ENCODE assay signal across 24 cellular contexts in genomic region chr20:640674-641515, GRCh38. TPM values are rescaled to one million over a fixed set of nuclear protein-coding genes. Genes with fewer than 3 reads are reported as not detected.
DNase-seq lines count a peak whose midpoint lies in the region; ATAC-seq, FAIRE-seq and TF ChIP-seq lines count a peak whose summit lies in the region.
"Had no signal": no experiment of that assay in that cellular context is flagged by ENCODE, and none has a peak within 500 bp of the region (broad histone marks: within the 10 kb centered on the region; RNA-seq: fewer than 3 reads in every experiment).

No MANE protein-coding gene starts in this region.

- no peak for TF ChIP-seq RAD21 in K562 (CRISPR knock-in tag; conservative IDR thresholded peaks at IDR 0.05 in 1 of 2, IDR thresholded peaks at IDR 0.05 in 1 of 2)

- POLR2A ChIA-PET in K562 (lab: Yijun Ruan, JAX), result interaction anchor here (0.6 to 1.0 kb wide), 2 partner anchors 11 to 90 kb away, joined by 4 read pairs; no protein-coding TSS in a partner anchor

- H3K4me1 Mint-ChIP-seq in mesothelial cell of epicardium, result peaks cover 10% of the 10 kb centered on the region

- H3K79me2 ChIP-seq in K562 (ENCODE audit: control insufficient read depth, insufficient read depth, low read length), result no peaks in the 10 kb centered on the region

- TF ChIP-seq CTCF in K562 (IDR thresholded peaks at IDR 0.05 in 2 of 3, conservative IDR thresholded peaks at IDR 0.05 in 1 of 3; ENCODE audit: insufficient read depth in 2 of 3, low read depth in 1 of 3, low read length in 3 of 3) (no peak), mesothelial cell of epicardium (IDR thresholded peaks at IDR 0.05; ENCODE audit: unreplicated experiment) (no peak), upper lobe of right lung (IDR thresholded peaks at IDR 0.05) (no peak), stomach (IDR thresholded peaks at IDR 0.05) (no peak)

- TF ChIP-seq EP300 in K562 (IDR thresholded peaks at IDR 0.05; ENCODE audit: low read length) (no peak), stomach (IDR thresholded peaks at IDR 0.05) (no peak)

- no peak overlapping the region for H2AFZ ChIP-seq in K562 (ENCODE audit: low read depth, low read length)

- peak overlapping the region; percentile 62 for H3K4me3 Mint-ChIP-seq in mesothelial cell of epicardium
- H3K4me3 Mint-ChIP-seq: activated CD4-positive, alpha-beta memory T cell treated with anti-CD3 and anti-CD28 coated beads, Interleukin-2, amount 10 ng/mL, durations not matched to agents 7 days and 5 days had no signal

- no peak overlapping the region for H3K4me3 ChIP-seq in right cardiac atrium (ENCODE audit: low read length)
- H3K4me3 ChIP-seq in K562, result no peak overlapping the region
- no peak overlapping the region for H3K4me3 ChIP-seq in upper lobe of right lung
- H3K4me3 ChIP-seq in stomach, result no peak overlapping the region
- H3K4me3 ChIP-seq: lower lobe of right lung, testis had no signal

- CTCF ChIA-PET in K562 (lab: Yijun Ruan, JAX; ENCODE audit: low intra/inter-chr PET ratio), result no interaction called here

- H3K36me3 ChIP-seq in K562 (ENCODE audit: control insufficient read depth, insufficient read depth, low read length) (0 out of 3 replicates have a peak, but pooled peaks cover 3% of the 10 kb centered on the region), upper lobe of right lung (no peaks in the 10 kb centered on the region), stomach (no peaks in the 10 kb centered on the region)
- H3K36me3 ChIP-seq: lower lobe of right lung had no signal

- H4K20me1 ChIP-seq in K562 (replicated peaks; ENCODE audit: control insufficient read depth, insufficient read depth, low read length), result peaks cover 3% of the 10 kb centered on the region; the same call in 1 of the 2 replicates

- no peaks in the 10 kb centered on the region for H3K9me3 Mint-ChIP-seq in mesothelial cell of epicardium
- H3K9me3 Mint-ChIP-seq: activated CD4-positive, alpha-beta memory T cell treated with anti-CD3 and anti-CD28 coated beads, Interleukin-2, amount 10 ng/mL, durations not matched to agents 7 days and 5 days; stimulated activated memory B cell treated with anti-CD40 and anti-IgM and Interleukin-4, amounts not matched to agents 10 μg/mL and 1 μg/mL and 100 μg/mL, for 72 hours had no signal

- TF ChIP-seq POLR2A in K562 (conservative IDR thresholded peaks at IDR 0.05), result no peak
- TF ChIP-seq POLR2A in stomach (IDR thresholded peaks at IDR 0.05), result no peak

- no peak overlapping the region for H3K4me2 ChIP-seq in K562 (ENCODE audit: insufficient read depth, low read length)

- no peak for FAIRE-seq in K562 (lab: Jason Lieb, UNC)

- no peak for DNase-seq in right cardiac atrium
- no peak for DNase-seq in left ventricle myocardium superior
- DNase-seq in K562 (ENCODE audit: extremely low read depth in 1 of 4, low spot score in 3 of 4), result no peak
- DNase-seq in mesothelial cell of epicardium (ENCODE audit: low spot score in 2 of 2, unreplicated experiment in 2 of 2), result no peak
- peak; percentile 31 for DNase-seq in upper lobe of right lung
- DNase-seq in NCI-H1105 (lab: John Stamatoyannopoulos, UW), result no peak
- no peak for DNase-seq in stomach
- DNase-seq: activated CD4-positive, alpha-beta memory T cell treated with anti-CD3 and anti-CD28 coated beads, Interleukin-2, amount 10 ng/mL, durations not matched to agents 7 days and 5 days; activated CD4-positive, CD25-positive, alpha-beta regulatory T cell; activated effector memory CD4-positive, alpha-beta T cell treated with anti-CD3 and anti-CD28 coated beads, Interleukin-2, amount 50 U/mL, for 16 hours; cortex of kidney; lower lobe of right lung; NCI-H1105 treated with DMSO at 0.1 percent for 48 hours; NCI-H2081; retina; Right ventricle myocardium superior; stimulated activated CD4-positive, alpha-beta T cell treated with anti-CD3 and anti-CD28 coated beads, Interleukin-2, amount 100 ng/mL, for 48 hours; testis had no signal

- H3K36me3 Mint-ChIP-seq in mesothelial cell of epicardium, result no peaks in the 10 kb centered on the region
- H3K36me3 Mint-ChIP-seq: stimulated activated memory B cell treated with anti-CD40 and anti-IgM and Interleukin-4, amounts not matched to agents 10 μg/mL and 1 μg/mL and 100 μg/mL, for 72 hours had no signal

- H3K9me1 ChIP-seq in K562 (ENCODE audit: control insufficient read depth, insufficient read depth, low read length), result no peaks in the 10 kb centered on the region

- no TSS peak for BruUV-seq in K562 (replicated peaks; lab: Mats Ljungman, UMichigan)

- in situ Hi-C loops in K562 (cut with MboI), result no loop called here

- ATAC-seq in right cardiac atrium (no peak), left ventricle myocardium superior (no peak), K562 (no peak), upper lobe of right lung (no peak), HG03045 (IDR thresholded peaks at IDR 0.05; ENCODE audit: unreplicated experiment) (no peak)
- ATAC-seq: lower lobe of right lung had no signal

- H3K9me3 ChIP-seq in right cardiac atrium (ENCODE audit: control insufficient read depth, low read length) (no peaks in the 10 kb centered on the region), K562 (replicated peaks; ENCODE audit: control insufficient read depth, insufficient read depth, low read depth, low read length) (no peaks in the 10 kb centered on the region), upper lobe of right lung (no peaks in the 10 kb centered on the region), stomach (no peaks in the 10 kb centered on the region)
- H3K9me3 ChIP-seq: lower lobe of right lung, testis had no signal

- intact Hi-C loops in right cardiac atrium (cut with DNase I), result no loop called here
- intact Hi-C loops in left ventricle myocardium superior (cut with micrococcal nuclease), result loop anchor here (5.0 kb wide), 1 partner anchor 79 kb away; no protein-coding TSS in a partner anchor
- intact Hi-C loops in K562 (cut with micrococcal nuclease), result loop anchor here (10.0 kb wide), 1 partner anchor 286 kb away; no protein-coding TSS in a partner anchor
- intact Hi-C loops in upper lobe of right lung (cut with DNase I), result no loop called here
- intact Hi-C loops in stomach (cut with DNase I; ENCODE audit: low total_unique reads), result loop anchor here (10.0 kb wide), 1 partner anchor 76 kb away; no protein-coding TSS in a partner anchor

- H3K4me1 ChIP-seq in right cardiac atrium (ENCODE audit: control insufficient read depth, insufficient read depth, low read length) (no peaks in the 10 kb centered on the region), K562 (replicated peaks in 1 of 2; ENCODE audit: control insufficient read depth in 2 of 2, insufficient read depth in 2 of 2, low read length in 2 of 2) (peaks cover 18% of the 10 kb centered on the region in 2 experiments; a peak in 4 of 5 replicates), upper lobe of right lung (peaks cover 4% of the 10 kb centered on the region), stomach (peaks cover 4 to 16% (median 11%) of the 10 kb centered on the region in 4 donors)

- 45% methylated on average over 11 of the region's 11 CpGs for WGBS in right cardiac atrium
- WGBS in K562 (ENCODE audit: insufficient coverage, low coverage, missing lambda C conversion rate), result 13% methylated on average over 11 of the region's 11 CpGs
- WGBS in stomach, 5 donors, result 51 to 60% (median 52%) methylated on average over 9 to 11 of the region's 11 CpGs

- H3K9ac ChIP-seq in K562 (ENCODE audit: insufficient read depth in 1 of 2, low read depth in 2 of 2, low read length in 2 of 2), result no peak overlapping the region

- H3K27ac Mint-ChIP-seq in mesothelial cell of epicardium, result peak overlapping the region; percentile 85
- H3K27ac Mint-ChIP-seq: activated CD4-positive, alpha-beta memory T cell treated with anti-CD3 and anti-CD28 coated beads, Interleukin-2, amount 10 ng/mL, durations not matched to agents 7 days and 5 days; stimulated activated memory B cell treated with anti-CD40 and anti-IgM and Interleukin-4, amounts not matched to agents 10 μg/mL and 1 μg/mL and 100 μg/mL, for 72 hours had no signal

- H3K27me3 Mint-ChIP-seq in mesothelial cell of epicardium (ENCODE audit: low read depth), result no peaks in the 10 kb centered on the region

- H3K27ac ChIP-seq in right cardiac atrium (ENCODE audit: low read length) (peak overlapping the region; percentile 34), K562 (ENCODE audit: extremely low read depth, low read depth, low read length) (no peak overlapping the region), upper lobe of right lung (no peak overlapping the region), stomach (no peak overlapping the region)
- H3K27ac ChIP-seq: lower lobe of right lung, testis had no signal

- no peaks in the 10 kb centered on the region for H3K27me3 ChIP-seq in right cardiac atrium (ENCODE audit: control insufficient read depth, insufficient read depth)
- H3K27me3 ChIP-seq in K562 (ENCODE audit: control insufficient read depth in 2 of 2, insufficient read depth in 2 of 2, low read length in 2 of 2), result no peaks in the 10 kb centered on the region; a peak in 1 of 5 replicates
- H3K27me3 ChIP-seq in upper lobe of right lung, result no peaks in the 10 kb centered on the region
- H3K27me3 ChIP-seq in stomach, result peaks cover 0 to 30% (median 9%) of the 10 kb centered on the region in 3 donors
- H3K27me3 ChIP-seq: testis had no signal

RNA-seq across cellular contexts. Expression of gene SRXN1, which starts 12.1 kb away (rescaled TPM):
- 10 to 100 TPM; 41.0 to 50.2 (median 44.1) TPM for total RNA-seq in right cardiac atrium
- polyA plus RNA-seq in right cardiac atrium, result 23.9 TPM
- total RNA-seq in left ventricle myocardium superior, result 34.6 TPM
- total RNA-seq in K562 (2011; cell fraction: chromatin; rRNA removed; ENCODE audit: low replicate concordance), result 10.6 and 14.9 TPM in 2 replicates
- total RNA-seq in K562 (2011; cell fraction: nucleolus; rRNA removed), result 10.3 TPM in 2 replicates
- 13.3 and 13.4 TPM in 2 replicates for total RNA-seq in K562 (2011; cell fraction: nucleoplasm; rRNA removed)
- total RNA-seq in K562 (2014; rRNA removed), result 21.6 and 26.7 TPM in 2 replicates
- total RNA-seq in K562 (2014; rRNA removed; fragmentation: Illumina TruSeq; extraction: Trizol), result 29.1 TPM in 2 replicates
- 20.2 and 20.6 TPM in 2 replicates for total RNA-seq in K562 (2015; rRNA removed; fragmentation: Illumina TruSeq; extraction: Trizol)
- 23.2 and 27.9 TPM in 2 replicates for total RNA-seq in K562 (2021)
- polyA plus RNA-seq in K562 (2011; rRNA removed), result 35.4 and 36.4 TPM in 2 replicates
- polyA plus RNA-seq in K562 (2011; cell fraction: cytosol; rRNA removed), result 23.6 and 26.3 TPM in 2 replicates
- polyA plus RNA-seq in K562 (2011; cell fraction: nucleus; rRNA removed), result 10.0 and 12.8 TPM in 2 replicates
- polyA plus RNA-seq in K562 (2012), result 17.8 and 21.0 TPM in 2 replicates
- 33.9 and 34.1 TPM in 2 replicates for polyA plus RNA-seq in K562 (2014; fragmentation: Illumina TruSeq; extraction: Trizol)
- 1 to 10 TPM; 6.8 to 8.4 TPM for polyA plus RNA-seq in K562 (2014; fragmentation: Nextera tagmentation; extraction: Ambion mirVana)
- polyA plus RNA-seq in K562 (2014; rRNA removed), result 19.4 and 24.4 TPM in 2 replicates
- polyA minus RNA-seq in K562 (2011; rRNA and poly(A)+ RNA removed), result 29.0 and 30.3 TPM in 2 replicates
- 17.8 and 18.5 TPM in 2 replicates for polyA minus RNA-seq in K562 (2011; cell fraction: cytosol; rRNA and poly(A)+ RNA removed)
- 4.0 and 6.7 TPM in 2 replicates for polyA minus RNA-seq in K562 (2011; cell fraction: nucleus; rRNA and poly(A)+ RNA removed)
- total RNA-seq in mesothelial cell of epicardium, result 13.3 to 13.6 TPM (median 13.5 TPM) in 3 replicates
- 41.2 TPM for total RNA-seq in upper lobe of right lung
- 10 to 100 TPM in 4 of 5 donors, 1 to 10 TPM in 1; 6.4 to 40.1 (median 18.4) TPM for total RNA-seq in stomach
- 10 to 100 TPM; 17.2 to 35.1 (median 32.1) TPM for polyA plus RNA-seq in stomach

RNA-seq across cellular contexts. Expression of gene TCF15, which starts 30.8 kb away (rescaled TPM):
- 1 to 10 TPM; 4.0 to 9.3 (median 7.8) TPM for total RNA-seq in right cardiac atrium
- 7.4 TPM for polyA plus RNA-seq in right cardiac atrium
- 11.8 TPM for total RNA-seq in left ventricle myocardium superior
- total RNA-seq in K562 (2011; cell fraction: chromatin; rRNA removed; ENCODE audit: low replicate concordance), result 0.79 and 1.6 TPM in 2 replicates
- total RNA-seq in K562 (2011; cell fraction: nucleolus; rRNA removed), result 1.6 and 2.0 TPM in 2 replicates
- total RNA-seq in K562 (2011; cell fraction: nucleoplasm; rRNA removed), result 1.6 and 1.8 TPM in 2 replicates
- total RNA-seq in K562 (2014; rRNA removed), result 2.3 and 4.4 TPM in 2 replicates
- total RNA-seq in K562 (2014; rRNA removed; fragmentation: Illumina TruSeq; extraction: Trizol), result 0.96 and 1.2 TPM in 2 replicates
- 1.2 and 2.0 TPM in 2 replicates for total RNA-seq in K562 (2015; rRNA removed; fragmentation: Illumina TruSeq; extraction: Trizol)
- total RNA-seq in K562 (2021), result 3.8 and 5.0 TPM in 2 replicates
- 0.93 and 1.7 TPM in 2 replicates for polyA plus RNA-seq in K562 (2011; rRNA removed)
- 1.8 and 4.0 TPM in 2 replicates for polyA plus RNA-seq in K562 (2011; cell fraction: cytosol; rRNA removed)
- polyA plus RNA-seq in K562 (2011; cell fraction: nucleus; rRNA removed), result 2.4 and 2.7 TPM in 2 replicates
- 2.4 and 2.8 TPM in 2 replicates for polyA plus RNA-seq in K562 (2012)
- 0.62 and 0.98 TPM in 2 replicates for polyA plus RNA-seq in K562 (2014; fragmentation: Illumina TruSeq; extraction: Trizol)
- under 1 TPM; 0.04 to 0.13 TPM for polyA plus RNA-seq in K562 (2014; fragmentation: Nextera tagmentation; extraction: Ambion mirVana)
- polyA plus RNA-seq in K562 (2014; rRNA removed), result 4.2 and 4.5 TPM in 2 replicates
- polyA minus RNA-seq in K562 (2011; rRNA and poly(A)+ RNA removed), result 0.28 and 0.33 TPM in 2 replicates
- 0.57 and 2.8 TPM in 2 replicates for polyA minus RNA-seq in K562 (2011; cell fraction: cytosol; rRNA and poly(A)+ RNA removed)
- polyA minus RNA-seq in K562 (2011; cell fraction: nucleus; rRNA and poly(A)+ RNA removed), result 1.1 and 1.2 TPM in 2 replicates
- total RNA-seq in mesothelial cell of epicardium, result 0.74 to 0.90 TPM (median 0.75 TPM) in 3 replicates
- 0.43 TPM for total RNA-seq in upper lobe of right lung
- total RNA-seq in stomach, result under 1 TPM in 1 of 5 donors, not detected in 4; 0.43 TPM
- under 1 TPM in 2 of 3 donors, not detected in 1; 0.25 to 0.33 TPM for polyA plus RNA-seq in stomach
- total RNA-seq: activated CD4-positive, alpha-beta memory T cell treated with anti-CD3 and anti-CD28 coated beads, Interleukin-2, amount 10 ng/mL, durations not matched to agents 7 days and 5 days; fibroblast of lung had no signal
- polyA plus RNA-seq: AG04450, CD14-positive monocyte, fibroblast of lung had no signal

RNA-seq across cellular contexts. Expression of gene SCRT2, which starts 34.7 kb away (rescaled TPM):
- total RNA-seq in right cardiac atrium (not detected), left ventricle myocardium superior (not detected), K562 (2014; rRNA removed) (0.04 and 0.05 TPM in 2 replicates), K562 (2014; rRNA removed; fragmentation: Illumina TruSeq; extraction: Trizol) (0.04 TPM in 1 of 2 replicates, not detected in the other), K562 (2015; rRNA removed; fragmentation: Illumina TruSeq; extraction: Trizol) (0.07 and 0.19 TPM in 2 replicates), K562 (2021) (0.47 and 0.75 TPM in 2 replicates), mesothelial cell of epicardium (not detected in 3 replicates), upper lobe of right lung (not detected), stomach (not detected)
- polyA plus RNA-seq in right cardiac atrium (not detected), K562 (2011; rRNA removed) (0.12 and 0.13 TPM in 2 replicates), K562 (2014; fragmentation: Illumina TruSeq; extraction: Trizol) (0.30 and 0.36 TPM in 2 replicates), K562 (2014; fragmentation: Nextera tagmentation; extraction: Ambion mirVana) (not detected), K562 (2014; rRNA removed) (0.19 and 0.34 TPM in 2 replicates), stomach (not detected)
- 0.18 and 0.37 TPM in 2 replicates for total RNA-seq in K562 (2011; cell fraction: chromatin; rRNA removed; ENCODE audit: low replicate concordance)
- total RNA-seq in K562 (2011; cell fraction: nucleolus; rRNA removed), result 0.26 and 0.50 TPM in 2 replicates
- total RNA-seq in K562 (2011; cell fraction: nucleoplasm; rRNA removed), result 0.29 and 0.99 TPM in 2 replicates
- 0.10 and 0.63 TPM in 2 replicates for polyA plus RNA-seq in K562 (2011; cell fraction: cytosol; rRNA removed)
- polyA plus RNA-seq in K562 (2011; cell fraction: nucleus; rRNA removed), result 0.91 and 4.1 TPM in 2 replicates
- 0.19 and 0.48 TPM in 2 replicates for polyA plus RNA-seq in K562 (2012)
- 0.12 and 0.25 TPM in 2 replicates for polyA minus RNA-seq in K562 (2011; rRNA and poly(A)+ RNA removed)
- 0.64 and 1.2 TPM in 2 replicates for polyA minus RNA-seq in K562 (2011; cell fraction: cytosol; rRNA and poly(A)+ RNA removed)
- 0.44 and 2.2 TPM in 2 replicates for polyA minus RNA-seq in K562 (2011; cell fraction: nucleus; rRNA and poly(A)+ RNA removed)
- total RNA-seq: activated CD4-positive, alpha-beta memory T cell treated with anti-CD3 and anti-CD28 coated beads, Interleukin-2, amount 10 ng/mL, durations not matched to agents 7 days and 5 days; fibroblast of lung; lower lobe of right lung; omental fat pad; Right ventricle myocardium superior had no signal
- polyA plus RNA-seq: AG04450, CD14-positive monocyte, fibroblast of lung had no signal

Comparison
In these comparisons a context has a peak if more than half of its experiments do, and no peak if none do; other contexts are left out.
1. intact Hi-C loops: an anchor here in left ventricle myocardium superior (5.0 kb wide), K562 (10.0 kb wide) and stomach (10.0 kb wide); none called in right cardiac atrium and upper lobe of right lung.